In the genomic region with DNA sequence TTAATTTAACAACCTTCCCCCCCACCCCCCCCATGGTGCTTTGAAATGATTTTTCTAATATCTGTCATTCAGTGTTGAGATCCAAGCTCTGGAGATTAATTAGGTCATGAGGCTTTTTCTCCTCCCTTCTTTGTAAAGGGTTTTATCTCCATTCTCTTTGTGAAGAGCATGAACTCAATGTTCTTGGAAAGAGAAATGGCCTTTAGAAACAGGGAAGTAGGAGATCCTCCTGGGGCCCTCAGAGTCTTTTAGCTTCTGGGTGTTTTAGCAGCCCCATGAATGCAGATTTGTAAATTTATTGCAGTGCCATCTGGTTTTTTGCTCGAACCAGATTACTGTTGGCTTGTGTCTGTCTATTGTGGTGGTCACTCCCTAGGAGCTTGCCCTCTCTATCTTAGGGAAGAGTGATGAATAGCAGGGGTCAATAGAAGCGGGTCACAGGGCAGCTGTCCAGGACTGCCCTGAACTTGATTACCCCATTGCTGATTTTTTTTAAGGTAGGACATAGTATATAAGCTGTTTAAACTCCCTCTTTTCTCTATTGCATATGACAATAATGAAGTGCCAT, we compare ENCODE assay signal across 13 cellular contexts.
A peak's percentile ranks its signal among the peaks of the same experiment; 100 is the strongest.
DNase-seq lines count a peak whose midpoint lies in the region; ATAC-seq and TF ChIP-seq lines count a peak whose summit lies in the region.
"Had no signal": no experiment of that assay in that cellular context is flagged by ENCODE, and none has a peak within 500 bp of the region (broad histone marks: within the 10 kb centered on the region; RNA-seq: fewer than 3 reads in every experiment).

No MANE protein-coding gene starts in this region.

- no peak overlapping the region for H3K4me3 ChIP-seq in WERI-Rb-1 (ENCODE audit: low read depth, low read length)
- H3K4me3 ChIP-seq: GM23338 had no signal

- no peak for TF ChIP-seq CTCF in WERI-Rb-1 (IDR thresholded peaks at IDR 0.05; ENCODE audit: low read depth, low read length)

- peaks cover 6% of the 10 kb centered on the region for H3K36me3 ChIP-seq in WERI-Rb-1

- H3K27ac ChIP-seq in WERI-Rb-1 = peak overlapping the region; percentile 92
- H3K27ac ChIP-seq: RWPE1 had no signal

- no peaks in the 10 kb centered on the region for H3K27me3 ChIP-seq in WERI-Rb-1 (ENCODE audit: insufficient read depth, low read depth, severe bottlenecking)

- intact Hi-C loops in left ventricle myocardium superior (cut with micrococcal nuclease) = no loop called here
- intact Hi-C loops in left cardiac atrium (cut with DNase I) = loop anchor here (10.0 kb wide), 2 partner anchors 170 to 250 kb away; no protein-coding TSS in a partner anchor

- H3K9me3 ChIP-seq in WERI-Rb-1 (ENCODE audit: severe bottlenecking) = no peaks in the 10 kb centered on the region

- ATAC-seq in left ventricle myocardium superior = peak; percentile 52
- ATAC-seq in left cardiac atrium = no peak
- ATAC-seq: GM23338 had no signal

- DNase-seq in left ventricle myocardium superior (no peak), left cardiac atrium (no peak), NOMO-1 (lab: John Stamatoyannopoulos, UW; ENCODE audit: unreplicated experiment in 2 of 2) (peak; percentile 28 to 32), WERI-Rb-1 (no peak), RPMI8226 (no peak), DMS153 (lab: John Stamatoyannopoulos, UW) (no peak), hippocampal formation (lab: John Stamatoyannopoulos, UW) (no peak)
- DNase-seq: CD4-positive, alpha-beta memory T cell; EL; NCI-H1092 treated with DMSO at 0.1 percent for 48 hours; NCI-H1694 had no signal

Comparison
In these comparisons a context has a peak if more than half of its experiments do, and no peak if none do; other contexts are left out.
1. DNase-seq: peak in NOMO-1 (2 of 2); none in left ventricle myocardium superior (single experiment), left cardiac atrium (single experiment), WERI-Rb-1 (single experiment), RPMI8226 (single experiment), DMS153 (single experiment) and hippocampal formation (0 of 2).